27 cellular contexts compared by ENCODE assay signal in genomic region chr4:29581469-29581868, GRCh38.
DNase-seq lines count a peak whose midpoint lies in the region; ATAC-seq and TF ChIP-seq lines count a peak whose summit lies in the region.
"Had no signal": no experiment of that assay in that cellular context is flagged by ENCODE, and none has a peak within 500 bp of the region (broad histone marks: within the 10 kb centered on the region; RNA-seq: fewer than 3 reads in every experiment).

No MANE protein-coding gene starts in this region.

- no peaks in the 10 kb centered on the region for H3K4me1 Mint-ChIP-seq in stimulated activated memory B cell treated with anti-CD40 and anti-IgM and Interleukin-4, amounts not matched to agents 10 μg/mL and 1 μg/mL and 100 μg/mL, for 72 hours
- H3K4me1 Mint-ChIP-seq: activated naive CD8-positive, alpha-beta T cell treated with anti-CD3 and anti-CD28 coated beads, Interleukin-2, amount 50 U/mL, for 24 hours had no signal

- H3K27ac ChIP-seq in heart left ventricle, result no peak overlapping the region
- no peak overlapping the region for H3K27ac ChIP-seq in left ventricle myocardium inferior (replicated peaks)
- H3K27ac ChIP-seq: coronary artery, transverse colon had no signal

- H3K36me3 ChIP-seq in heart left ventricle, result no peaks in the 10 kb centered on the region
- H3K36me3 ChIP-seq in left ventricle myocardium inferior, result no peaks in the 10 kb centered on the region
- H3K36me3 ChIP-seq: transverse colon had no signal

- H3K27me3 ChIP-seq in heart left ventricle (no peaks in the 10 kb centered on the region), left ventricle myocardium inferior (ENCODE audit: low read depth) (no peaks in the 10 kb centered on the region)
- H3K27me3 ChIP-seq: transverse colon had no signal

- H3K27me3 Mint-ChIP-seq in stimulated activated memory B cell treated with anti-CD40 and anti-IgM and Interleukin-4, amounts not matched to agents 10 μg/mL and 1 μg/mL and 100 μg/mL, for 72 hours, result no peaks in the 10 kb centered on the region
- H3K27me3 Mint-ChIP-seq: activated naive CD8-positive, alpha-beta T cell treated with anti-CD3 and anti-CD28 coated beads, Interleukin-2, amount 50 U/mL, for 24 hours; progenitor cell of endocrine pancreas; stimulated activated naive CD8-positive, alpha-beta T cell treated with anti-CD3 and anti-CD28 coated beads, Interleukin-15, Interleukin-2, amounts not matched to agents 100 ng/mL and 50 ng/mL, for 24 hours had no signal

- WGBS in heart left ventricle, 4 donors, result 2 to 14% (median 3%) methylated on average over 2 of the region's 2 CpGs

- no peak overlapping the region for H3K4me3 Mint-ChIP-seq in stimulated activated memory B cell treated with anti-CD40 and anti-IgM and Interleukin-4, amounts not matched to agents 10 μg/mL and 1 μg/mL and 100 μg/mL, for 72 hours
- H3K4me3 Mint-ChIP-seq: activated naive CD8-positive, alpha-beta T cell treated with anti-CD3 and anti-CD28 coated beads, Interleukin-2, amount 50 U/mL, for 24 hours; stimulated activated naive CD8-positive, alpha-beta T cell treated with anti-CD3 and anti-CD28 coated beads, Interleukin-15, Interleukin-2, amounts not matched to agents 100 ng/mL and 50 ng/mL, for 24 hours; T-helper 2 cell treated with Interferon-gamma antibody and Interleukin-4, amounts not matched to agents 5 μg/mL and 100 μg/mL, for 36 hours had no signal

- no peaks in the 10 kb centered on the region for H3K36me3 Mint-ChIP-seq in stimulated activated memory B cell treated with anti-CD40 and anti-IgM and Interleukin-4, amounts not matched to agents 10 μg/mL and 1 μg/mL and 100 μg/mL, for 72 hours

- peak in 3 of 5 donors; percentile 27 to 38 (median 34) for DNase-seq in heart left ventricle
- no peak for DNase-seq in left ventricle myocardium inferior
- peak in 36 of 58 donors; percentile 0 to 66 (median 18) for DNase-seq in anterior cingulate cortex (lab: John Stamatoyannopoulos, UW)
- peak; percentile 1 for DNase-seq in left kidney (ENCODE audit: low read depth, low spot score)
- DNase-seq in superior temporal gyrus (ENCODE audit: extremely low spot score), result peak; percentile 71
- no peak for DNase-seq in activated CD8-positive, alpha-beta memory T cell treated with anti-CD3 and anti-CD28 coated beads for 24 hours
- DNase-seq: 8988T; activated CD8-positive, alpha-beta memory T cell treated with anti-CD3 and anti-CD28 coated beads, Interleukin-2, amount 50 U/mL, for 48 hours; activated effector memory CD4-positive, alpha-beta T cell treated with Interleukin-2 at 50 U/mL for 16 hours; activated naive CD8-positive, alpha-beta T cell treated with anti-CD3 and anti-CD28 coated beads, Interleukin-2, amount 50 U/mL, for 24 hours; AML-193; GDM1; glutamatergic neuron; HCEC 1CT; mucosa of descending colon; NCI-H1105; NCI-H2081; NCI-H524; SK-N-SH; stimulated activated CD4-positive, alpha-beta T cell treated with anti-CD3 and anti-CD28 coated beads, Interleukin-4, amount 100 ng/mL, for 1 hour; transverse colon had no signal

- H3K4me3 ChIP-seq in heart left ventricle, result no peak overlapping the region
- H3K4me3 ChIP-seq in left ventricle myocardium inferior, result no peak overlapping the region
- H3K4me3 ChIP-seq: coronary artery, mucosa of descending colon, transverse colon had no signal

- no peak overlapping the region for H3K27ac Mint-ChIP-seq in stimulated activated memory B cell treated with anti-CD40 and anti-IgM and Interleukin-4, amounts not matched to agents 10 μg/mL and 1 μg/mL and 100 μg/mL, for 72 hours
- H3K27ac Mint-ChIP-seq: activated naive CD8-positive, alpha-beta T cell treated with anti-CD3 and anti-CD28 coated beads, Interleukin-2, amount 50 U/mL, for 24 hours; progenitor cell of endocrine pancreas; stimulated activated naive CD8-positive, alpha-beta T cell treated with anti-CD3 and anti-CD28 coated beads, Interleukin-15, Interleukin-2, amounts not matched to agents 100 ng/mL and 50 ng/mL, for 24 hours; T-helper 2 cell treated with Interferon-gamma antibody and Interleukin-4, amounts not matched to agents 5 μg/mL and 100 μg/mL, for 36 hours had no signal

- H3K9me3 ChIP-seq in heart left ventricle, result no peaks in the 10 kb centered on the region
- H3K9me3 ChIP-seq in left ventricle myocardium inferior (replicated peaks), result no peaks in the 10 kb centered on the region
- H3K9me3 ChIP-seq: SK-N-SH, transverse colon had no signal

- intact Hi-C loops in heart left ventricle (cut with DNase I) (no loop called here), left ventricle myocardium inferior (cut with micrococcal nuclease) (no loop called here)

- peaks cover 0 to 8% (median 0%) of the 10 kb centered on the region in 12 donors for H3K4me1 ChIP-seq in heart left ventricle
- H3K4me1 ChIP-seq in left ventricle myocardium inferior, result no peaks in the 10 kb centered on the region
- H3K4me1 ChIP-seq: transverse colon had no signal

- TF ChIP-seq CTCF in heart left ventricle (IDR thresholded peaks at IDR 0.05) (no peak), left ventricle myocardium inferior (IDR thresholded peaks at IDR 0.05; ENCODE audit: borderline replicate concordance) (no peak)

- ATAC-seq in heart left ventricle, result peak in 3 of 4 donors; percentile 76 to 85 (median 79)
- ATAC-seq in GM21717 (IDR thresholded peaks at IDR 0.05; ENCODE audit: unreplicated experiment), result no peak
- no peak for ATAC-seq in stimulated activated memory B cell treated with anti-CD40 and anti-IgM and Interleukin-4, amounts not matched to agents 10 μg/mL and 1 μg/mL and 100 μg/mL, for 72 hours
- ATAC-seq: activated naive CD8-positive, alpha-beta T cell treated with anti-CD3 and anti-CD28 coated beads, Interleukin-2, amount 50 U/mL, for 24 hours; mucosa of descending colon had no signal

- TF ChIP-seq POLR2A in heart left ventricle (IDR thresholded peaks at IDR 0.05), result no peak

- peaks cover 7% of the 10 kb centered on the region for H3K9me3 Mint-ChIP-seq in stimulated activated memory B cell treated with anti-CD40 and anti-IgM and Interleukin-4, amounts not matched to agents 10 μg/mL and 1 μg/mL and 100 μg/mL, for 72 hours

Comparison
In these comparisons a context has a peak if more than half of its experiments do, and no peak if none do; other contexts are left out.
1. DNase-seq: peak in heart left ventricle (3 of 5), anterior cingulate cortex (36 of 58), left kidney (single experiment) and superior temporal gyrus (single experiment); none in left ventricle myocardium inferior (single experiment) and activated CD8-positive, alpha-beta memory T cell treated with anti-CD3 and anti-CD28 coated beads for 24 hours (single experiment).
2. ATAC-seq: peak in heart left ventricle (3 of 4); none in GM21717 (single experiment) and stimulated activated memory B cell treated with anti-CD40 and anti-IgM and Interleukin-4, amounts not matched to agents 10 μg/mL and 1 μg/mL and 100 μg/mL, for 72 hours (single experiment).